ENCODE assay signal across 28 cellular contexts in genomic region chr17:50467855-50468119, GRCh38. TPM values are rescaled to one million over a fixed set of nuclear protein-coding genes. Genes with fewer than 3 reads are reported as not detected.
A peak's percentile ranks its signal among the peaks of the same experiment; 100 is the strongest.
DNase-seq lines count a peak whose midpoint lies in the region; ATAC-seq and TF ChIP-seq lines count a peak whose summit lies in the region.
"Had no signal": no experiment of that assay in that cellular context is flagged by ENCODE, and none has a peak within 500 bp of the region (broad histone marks: within the 10 kb centered on the region; RNA-seq: fewer than 3 reads in every experiment).

No MANE protein-coding gene starts in this region.

- peaks cover 3% of the 10 kb centered on the region for H3K4me1 ChIP-seq in CD4-positive, alpha-beta memory T cell (ENCODE audit: insufficient read depth, low read length)
- H3K4me1 ChIP-seq in left lung (peaks cover 0 to 14% of the 10 kb centered on the region in 2 donors), sigmoid colon (peaks cover 0 to 18% (median 14%) of the 10 kb centered on the region in 4 donors)
- H3K4me1 ChIP-seq: Caco-2 had no signal

- no peaks in the 10 kb centered on the region for H3K9me3 ChIP-seq in CD4-positive, alpha-beta memory T cell (ENCODE audit: control insufficient read depth in 1 of 2, low read length in 2 of 2)
- H3K9me3 ChIP-seq in left lung: no peaks in the 10 kb centered on the region
- no peaks in the 10 kb centered on the region for H3K9me3 ChIP-seq in sigmoid colon
- H3K9me3 ChIP-seq: adrenal gland; BLaER1 treated with 17β-estradiol and CSF1 and Interleukin-3, amounts not matched to agents 10 nM and 100 nM; Caco-2; neutrophil; psoas muscle; tibial artery had no signal

- peaks cover 8 to 16% of the 10 kb centered on the region in 2 donors for H3K27me3 Mint-ChIP-seq in CD4-positive, alpha-beta memory T cell
- H3K27me3 Mint-ChIP-seq in T-cell: peaks cover 17 to 28% of the 10 kb centered on the region in 2 donors

- TF ChIP-seq CTCF in left lung (IDR thresholded peaks at IDR 0.05): no peak
- TF ChIP-seq CTCF in sigmoid colon (IDR thresholded peaks at IDR 0.05): no peak

- POLR2A ChIA-PET in CD4-positive, alpha-beta memory T cell (lab: Charles Lee; ENCODE audit: partially characterized antibody): no interaction called here
- POLR2A ChIA-PET in T-cell (lab: Charles Lee): no interaction called here

- H3K27ac Mint-ChIP-seq in CD4-positive, alpha-beta memory T cell: no peak overlapping the region
- H3K27ac Mint-ChIP-seq in T-cell: no peak overlapping the region

- no peak overlapping the region for H3K27ac ChIP-seq in CD4-positive, alpha-beta memory T cell (ENCODE audit: low read depth, low read length)
- no peak overlapping the region for H3K27ac ChIP-seq in left lung
- H3K27ac ChIP-seq in sigmoid colon: no peak overlapping the region
- H3K27ac ChIP-seq: BLaER1 treated with 17β-estradiol and CSF1 and Interleukin-3, amounts not matched to agents 10 nM and 100 nM; brain microvascular endothelial cell; HL-60; neutrophil; psoas muscle; SK-N-MC; tibial artery had no signal

- WGBS in sigmoid colon, 2 donors: 61 to 80% methylated on average over 3 of the region's 3 CpGs

- no peaks in the 10 kb centered on the region for H3K36me3 Mint-ChIP-seq in CD4-positive, alpha-beta memory T cell
- peaks cover 10% of the 10 kb centered on the region for H3K36me3 Mint-ChIP-seq in T-cell

- H3K36me3 ChIP-seq in CD4-positive, alpha-beta memory T cell (ENCODE audit: insufficient read depth, low read length): no peaks in the 10 kb centered on the region
- H3K36me3 ChIP-seq in left lung: peaks cover 0 to 17% of the 10 kb centered on the region in 2 donors
- H3K36me3 ChIP-seq in sigmoid colon: no peaks in the 10 kb centered on the region
- H3K36me3 ChIP-seq: brain microvascular endothelial cell, neutrophil had no signal

- TF ChIP-seq POLR2A in sigmoid colon (IDR thresholded peaks at IDR 0.05): no peak

- ATAC-seq in T-cell (replicated peaks in 1 of 4): no peak
- ATAC-seq in left lung: no peak

- peaks cover 4 to 23% (median 14%) of the 10 kb centered on the region in 4 donors for H3K4me1 Mint-ChIP-seq in CD4-positive, alpha-beta memory T cell
- peaks cover 3 to 27% (median 7%) of the 10 kb centered on the region in 3 donors for H3K4me1 Mint-ChIP-seq in T-cell

- no peak overlapping the region for H3K4me3 ChIP-seq in CD4-positive, alpha-beta memory T cell (ENCODE audit: low read length in 2 of 2)
- H3K4me3 ChIP-seq in left lung (no peak overlapping the region), sigmoid colon (no peak overlapping the region)
- H3K4me3 ChIP-seq: BLaER1 treated with 17β-estradiol and CSF1 and Interleukin-3, amounts not matched to agents 10 nM and 100 nM; SK-N-MC; tibial artery had no signal

- CTCF ChIA-PET in CD4-positive, alpha-beta memory T cell (lab: Charles Lee; ENCODE audit: partially characterized antibody): interaction anchor here (0.8 to 1.0 kb wide), 3 partner anchors 9 to 12 kb away, joined by 3 to 4 read pairs (median 3); no protein-coding TSS in a partner anchor
- CTCF ChIA-PET in T-cell (lab: Charles Lee): interaction anchor here in 1 of 2 donors (1.5 kb wide), 1 partner anchor 36 kb away, joined by 3 read pairs; no protein-coding TSS in a partner anchor

- H3K27me3 ChIP-seq in CD4-positive, alpha-beta memory T cell (ENCODE audit: insufficient read depth, low read length): peaks cover 17% of the 10 kb centered on the region
- peaks cover 12 to 29% of the 10 kb centered on the region in 2 donors for H3K27me3 ChIP-seq in left lung
- peaks cover 16 to 36% (median 25%) of the 10 kb centered on the region in 3 donors for H3K27me3 ChIP-seq in sigmoid colon
- H3K27me3 ChIP-seq: adrenal gland had no signal

- TF ChIP-seq EP300 in sigmoid colon (IDR thresholded peaks at IDR 0.05): no peak

- peak overlapping the region in 5 of 8 donors; percentile 15 to 44 (median 27) for H3K4me3 Mint-ChIP-seq in CD4-positive, alpha-beta memory T cell
- peak overlapping the region in 2 of 3 donors; percentile 41 to 66 for H3K4me3 Mint-ChIP-seq in T-cell

- DNase-seq in CD4-positive, alpha-beta memory T cell: no peak
- DNase-seq in T-cell: no peak
- peak; percentile 27 to 37 for DNase-seq in left lung
- peak; percentile 55 for DNase-seq in sigmoid colon
- no peak for DNase-seq in DMS53 (lab: John Stamatoyannopoulos, UW)
- DNase-seq in NCI-H2171 (lab: John Stamatoyannopoulos, UW): no peak
- no peak for DNase-seq in D341Med (ENCODE audit: low spot score)
- DNase-seq: ACHN; activated effector memory CD4-positive, alpha-beta T cell treated with anti-CD3 and anti-CD28 coated beads, Interleukin-2, amount 50 U/mL, for 16 hours; activated T-cell treated with anti-CD3 and anti-CD28 coated beads for 4 hours; adrenal gland; brain microvascular endothelial cell; DND-41; erythroblast; NCI-H1436; NCI-H446; psoas muscle; RPMI8226; T-helper 2 cell; tibial artery had no signal

- intact Hi-C loops in CD4-positive, alpha-beta memory T cell (cut with micrococcal nuclease): no loop called here
- intact Hi-C loops in left lung (cut with DNase I): no loop called here
- intact Hi-C loops in sigmoid colon (cut with DNase I): no loop called here

- no peaks in the 10 kb centered on the region for H3K9me3 Mint-ChIP-seq in CD4-positive, alpha-beta memory T cell
- no peaks in the 10 kb centered on the region for H3K9me3 Mint-ChIP-seq in T-cell

RNA-seq across cellular contexts. Expression of gene CHAD, which starts 0.9 kb away (rescaled TPM):
- not detected for total RNA-seq in CD4-positive, alpha-beta memory T cell
- polyA plus RNA-seq in CD4-positive, alpha-beta memory T cell: under 1 TPM in 1 of 2 donors, not detected in 1; 0.64 TPM
- not detected for total RNA-seq in T-cell
- total RNA-seq in left lung: under 1 TPM; 0.17 to 0.21 TPM
- total RNA-seq in sigmoid colon: not detected
- polyA plus RNA-seq in sigmoid colon: 1 to 10 TPM; 3.7 to 7.2 (median 4.4) TPM
- total RNA-seq: Caco-2, mononuclear cell had no signal
- polyA plus RNA-seq: keratinocyte had no signal

RNA-seq across cellular contexts. Expression of gene RSAD1, which starts 10.9 kb away (rescaled TPM):
- 10 to 100 TPM; 81.1 to 86.0 TPM for total RNA-seq in CD4-positive, alpha-beta memory T cell
- 10 to 100 TPM; 58.3 to 72.8 TPM for polyA plus RNA-seq in CD4-positive, alpha-beta memory T cell
- total RNA-seq in T-cell (10 to 100 TPM; 61.2 to 80.9 (median 73.2) TPM), left lung (10 to 100 TPM; 28.5 to 34.8 TPM), sigmoid colon (10 to 100 TPM; 18.6 to 27.4 (median 22.7) TPM)
- polyA plus RNA-seq in sigmoid colon: 10 to 100 TPM; 22.4 to 33.6 (median 25.2) TPM

RNA-seq across cellular contexts. Expression of gene MYCBPAP, which starts 40.5 kb away (rescaled TPM):
- 1 to 10 TPM; 5.3 to 6.8 TPM for total RNA-seq in CD4-positive, alpha-beta memory T cell
- polyA plus RNA-seq in CD4-positive, alpha-beta memory T cell: under 1 TPM in 1 of 2 donors, not detected in 1; 0.24 TPM
- total RNA-seq in T-cell: 1 to 10 TPM in 4 of 5 donors, under 1 TPM in 1; 0.92 to 6.9 (median 4.7) TPM
- total RNA-seq in left lung: 1 to 10 TPM; 1.4 to 2.7 TPM
- total RNA-seq in sigmoid colon: 1 to 10 TPM in 3 of 4 donors, under 1 TPM in 1; 0.36 to 2.5 (median 1.7) TPM
- polyA plus RNA-seq in sigmoid colon: 1 to 10 TPM in 1 of 3 donors, under 1 TPM in 1, not detected in 1; 0.23 to 2.1 TPM
- polyA plus RNA-seq: liver had no signal

RNA-seq across cellular contexts. Expression of gene ACSF2, which starts 41.8 kb away (rescaled TPM):
- total RNA-seq in CD4-positive, alpha-beta memory T cell: 10 to 100 TPM; 20.8 to 24.8 TPM
- 1 to 10 TPM; 1.7 to 2.4 TPM for polyA plus RNA-seq in CD4-positive, alpha-beta memory T cell
- 10 to 100 TPM; 17.7 to 26.4 (median 21.3) TPM for total RNA-seq in T-cell
- 100 to 1,000 TPM in 1 of 2 donors, 10 to 100 TPM in 1; 60.9 to 148 TPM for total RNA-seq in left lung
- 10 to 100 TPM in 2 of 4 donors, 1 to 10 TPM in 2; 8.2 to 28.5 (median 11.0) TPM for total RNA-seq in sigmoid colon
- polyA plus RNA-seq in sigmoid colon: 10 to 100 TPM; 49.9 to 61.7 (median 54.3) TPM

Comparison
In these comparisons a context has a peak if more than half of its experiments do, and no peak if none do; other contexts are left out.
1. DNase-seq: peak in left lung (2 of 2) and sigmoid colon (single experiment); none in CD4-positive, alpha-beta memory T cell (0 of 5), T-cell (0 of 34), DMS53 (single experiment), NCI-H2171 (single experiment) and D341Med (single experiment).